Comparison of ENCODE assay signal across 8 cellular contexts in genomic region chr19:18322759-18323460, GRCh38. TPM values are rescaled to one million over a fixed set of nuclear protein-coding genes. Genes with fewer than 3 reads are reported as not detected.
DNase-seq lines count a peak whose midpoint lies in the region; TF ChIP-seq lines count a peak whose summit lies in the region.

Gene LSM4 (minus strand): TSS chr19:18323076. CDS start chr19:18323020, 56 bp downstream.

- H3K36me3 ChIP-seq in GM06990 (ENCODE audit: control insufficient read depth, insufficient read depth, low read length) = peaks cover 5% of the 10 kb centered on the region
- peaks cover 7 to 27% of the 10 kb centered on the region in 2 donors for H3K36me3 ChIP-seq in neuronal stem cell (replicated peaks in 1 of 2; ENCODE audit: control insufficient read depth in 2 of 2, insufficient read depth in 2 of 2, low read length in 2 of 2)

- peak within 1 kb of the TSS; percentile 3 for H4K8ac ChIP-seq in neuronal stem cell (ENCODE audit: low read depth, low read length)

- peak within 1 kb of the TSS; percentile 81 for H2AFZ ChIP-seq in neuronal stem cell (ENCODE audit: low read length)

- H2BK120ac ChIP-seq in neuronal stem cell (ENCODE audit: low read depth, low read length) = no peak within 1 kb of the TSS

- peak within 1 kb of the TSS; percentile 98 for H3K18ac ChIP-seq in neuronal stem cell (ENCODE audit: low read length)

- peak within 1 kb of the TSS; percentile 72 for H3K4me2 ChIP-seq in neuronal stem cell (ENCODE audit: insufficient read depth, low read length, poor library complexity, severe bottlenecking)

- H3K4me1 ChIP-seq in neuronal stem cell (ENCODE audit: control insufficient read depth in 2 of 2, insufficient read depth in 1 of 2, low read depth in 1 of 2, low read length in 2 of 2) = peaks cover 8 to 9% of the 10 kb centered on the region in 2 donors

- H2BK15ac ChIP-seq in neuronal stem cell (ENCODE audit: low read length) = no peak within 1 kb of the TSS

- in situ Hi-C loops in SK-MEL-5 (cut with HindIII; ENCODE audit: low pct_unique_long_range_greater_than_20kb, low sequenced_read_pairs) = no loop called here

- TF ChIP-seq CTCF in GM06990 (IDR thresholded peaks at IDR 0.05; ENCODE audit: insufficient read depth, low read length, poor library complexity, severe bottlenecking) (peak; percentile 51), HFF-Myc (IDR thresholded peaks at IDR 0.05; ENCODE audit: low read depth, low read length, missing control alignments) (no peak), subcutaneous adipose tissue (IDR thresholded peaks at IDR 0.05; ENCODE audit: low read depth) (no peak)

- peak within 1 kb of the TSS; percentile 68 for H2AK5ac ChIP-seq in neuronal stem cell (ENCODE audit: low read depth, low read length)

- H3K9me3 ChIP-seq in neuronal stem cell (replicated peaks in 1 of 2; ENCODE audit: control insufficient read depth in 2 of 2, insufficient read depth in 1 of 2, low read depth in 1 of 2, low read length in 2 of 2) = no peaks in the 10 kb centered on the region

- H3K4me3 ChIP-seq in GM06990 (replicated peaks; ENCODE audit: low read depth, low read length) (peak within 1 kb of the TSS; percentile 80), HFF-Myc (replicated peaks; ENCODE audit: low read depth, low read length) (peak within 1 kb of the TSS; percentile 74), neuronal stem cell (ENCODE audit: low read length in 2 of 2) (peak within 1 kb of the TSS; percentile 93 to 95)

- H3K27me3 ChIP-seq in GM06990 (replicated peaks; ENCODE audit: control insufficient read depth, insufficient read depth, low read length) (no peaks in the 10 kb centered on the region), neuronal stem cell (ENCODE audit: control insufficient read depth in 3 of 3, insufficient read depth in 3 of 3, low read depth in 1 of 3, low read length in 3 of 3) (no peaks in the 10 kb centered on the region)

- no peak within 1 kb of the TSS for H2BK12ac ChIP-seq in neuronal stem cell (ENCODE audit: low read length)

- peak within 1 kb of the TSS; percentile 56 for H3K23ac ChIP-seq in neuronal stem cell (ENCODE audit: low read depth, low read length, poor library complexity)

- DNase-seq in GM06990 (ENCODE audit: extremely low read depth, insufficient read length) (peak; percentile 100), HFF-Myc (ENCODE audit: extremely low read depth, low read depth) (peak; percentile 88), MV-4-11 (lab: John Stamatoyannopoulos, UW) (peak; percentile 99), SK-MEL-5 (ENCODE audit: low read depth, low spot score) (peak; percentile 95), foreskin melanocyte (peak; percentile 96), neuronal stem cell (ENCODE audit: low spot score) (peak; percentile 98)
- DNase-seq in activated naive CD4-positive, alpha-beta T cell treated with Interleukin-2 at 50 U/mL for 16 hours = peak; percentile 100

- no CpG with 5 or more reads among the region's 75 CpGs for whole genome bisulfite sequencing in neuronal stem cell (ENCODE audit: extremely low coverage in 2 of 2, insufficient read length in 2 of 2, insufficient replicate concordance in 1 of 2), 2 donors

- H3K14ac ChIP-seq in neuronal stem cell (ENCODE audit: low read length) = peak within 1 kb of the TSS; percentile 5

- H2BK5ac ChIP-seq in neuronal stem cell (ENCODE audit: low read length) = no peak within 1 kb of the TSS

- H3K79me1 ChIP-seq in neuronal stem cell (ENCODE audit: low read depth, low read length) = peaks cover 18% of the 10 kb centered on the region

- H3K9ac ChIP-seq in neuronal stem cell (ENCODE audit: low read depth, low read length, poor library complexity) = peak within 1 kb of the TSS; percentile 94

- H3K4ac ChIP-seq in neuronal stem cell (ENCODE audit: low read length) = no peak within 1 kb of the TSS

- no peak within 1 kb of the TSS for H4K91ac ChIP-seq in neuronal stem cell (ENCODE audit: low read depth, low read length, poor library complexity)

- peak within 1 kb of the TSS; percentile 86 for H3K27ac ChIP-seq in neuronal stem cell (replicated peaks; ENCODE audit: low read length)

RNA-seq across cellular contexts. Expression of gene LSM4, which starts in this region (rescaled TPM):
- total RNA-seq in SK-MEL-5 (2014; rRNA removed; shearing (Covaris generic)) = 221 and 250 TPM in 2 replicates
- 308 and 318 TPM in 2 replicates for polyA plus RNA-seq in SK-MEL-5 (2015; cell fraction: cytosol; rRNA removed)
- 83.4 and 96.2 TPM in 2 replicates for polyA plus RNA-seq in SK-MEL-5 (2015; cell fraction: nucleus; rRNA removed)
- polyA plus RNA-seq in neuronal stem cell (2013, experiment 1 of 2) = 355 TPM
- 349 TPM for polyA plus RNA-seq in neuronal stem cell (2013, experiment 2 of 2)
- 10 to 100 TPM; 70.3 to 87.7 (median 81.4) TPM for total RNA-seq in subcutaneous adipose tissue

Comparison
In these comparisons a context has a peak if more than half of its experiments do, and no peak if none do; other contexts are left out.
1. Peak in every context shown above with its lines: DNase-seq, H3K4me3 ChIP-seq and H3K27ac ChIP-seq.